In genomic region chr9:127521919-127522304, GRCh38 we compare ENCODE assay signal across 11 cellular contexts.
DNase-seq lines count a peak whose midpoint lies in the region; ATAC-seq and TF ChIP-seq lines count a peak whose summit lies in the region.
"Had no signal": no experiment of that assay in that cellular context is flagged by ENCODE, and none has a peak within 500 bp of the region (broad histone marks: within the 10 kb centered on the region; RNA-seq: fewer than 3 reads in every experiment).

No MANE protein-coding gene starts in this region.

- intact Hi-C loops in aorta (cut with DNase I): no loop called here

- peak; percentile 36 for DNase-seq in NCI-H2196 (lab: John Stamatoyannopoulos, UW; ENCODE audit: unreplicated experiment)
- no peak for DNase-seq in NCI-H2196 treated with DMSO at 0.1 percent for 48 hours (lab: John Stamatoyannopoulos, UW; ENCODE audit: unreplicated experiment)
- peak; percentile 89 for DNase-seq in glomerular visceral epithelial cell (ENCODE audit: extremely low spot score)
- DNase-seq in omental fat pad (ENCODE audit: low spot score): no peak
- peak in 1 of 2 donors; percentile 83 for DNase-seq in aorta
- no peak for DNase-seq in DMS114 treated with DMSO at 0.1 percent for 48 hours (lab: John Stamatoyannopoulos, UW; ENCODE audit: unreplicated experiment)
- DNase-seq: GF-D8, T-helper 2 cell had no signal

- peak; percentile 15 for ATAC-seq in omental fat pad (ENCODE audit: low FRiP score)
- ATAC-seq in aorta (ENCODE audit: low FRiP score): peak; percentile 13
- ATAC-seq in HG02938 (IDR thresholded peaks at IDR 0.05; ENCODE audit: unreplicated experiment): no peak
- no peak for ATAC-seq in HG03520 (IDR thresholded peaks at IDR 0.05; ENCODE audit: unreplicated experiment)
- ATAC-seq: activated T-helper 17 cell treated with anti-CD3 and anti-CD28 coated beads, Interleukin-2, amount 50 U/mL, for 72 hours had no signal

- no peaks in the 10 kb centered on the region for H3K4me1 ChIP-seq in aorta (ENCODE audit: control insufficient read depth in 1 of 2, insufficient read depth in 2 of 2, low read length in 2 of 2)

- peak overlapping the region in 1 of 2 donors; percentile 40 for H3K27ac ChIP-seq in aorta (ENCODE audit: low read depth in 1 of 2, low read length in 2 of 2)

- no peaks in the 10 kb centered on the region for H3K9me3 ChIP-seq in aorta (ENCODE audit: control insufficient read depth, low read length)

- WGBS in aorta, 2 donors: 34 to 35% methylated on average over 5 of the region's 5 CpGs

- peaks cover 0 to 4% of the 10 kb centered on the region in 2 donors for H3K36me3 ChIP-seq in aorta (ENCODE audit: control insufficient read depth in 1 of 2, insufficient read depth in 2 of 2, low read length in 1 of 2)

- TF ChIP-seq CTCF in omental fat pad (IDR thresholded peaks at IDR 0.05): no peak

- no peaks in the 10 kb centered on the region for H3K27me3 ChIP-seq in aorta (ENCODE audit: control insufficient read depth in 1 of 2, insufficient read depth in 2 of 2, low read length in 1 of 2)

- H3K4me3 ChIP-seq in aorta (ENCODE audit: low read length in 2 of 2): no peak overlapping the region

Comparison
In these comparisons a context has a peak if more than half of its experiments do, and no peak if none do; other contexts are left out.
1. DNase-seq: peak in NCI-H2196 (single experiment) and glomerular visceral epithelial cell (single experiment); none in NCI-H2196 treated with DMSO at 0.1 percent for 48 hours (single experiment), omental fat pad (single experiment) and DMS114 treated with DMSO at 0.1 percent for 48 hours (single experiment).
2. ATAC-seq: peak in omental fat pad (single experiment) and aorta (single experiment); none in HG02938 (single experiment) and HG03520 (single experiment).